ENCODE assay signal across 8 cellular contexts in genomic region chr6:133953634-133954415, GRCh38. TPM values are rescaled to one million over a fixed set of nuclear protein-coding genes. Genes with fewer than 3 reads are reported as not detected.
DNase-seq lines count a peak whose midpoint lies in the region; ATAC-seq and TF ChIP-seq lines count a peak whose summit lies in the region.

No MANE protein-coding gene starts in this region.

- H3K27me3 ChIP-seq in CD4-positive, alpha-beta memory T cell (ENCODE audit: insufficient read depth, low read length) = no peaks in the 10 kb centered on the region
- no peaks in the 10 kb centered on the region for H3K27me3 ChIP-seq in MG63
- no peaks in the 10 kb centered on the region for H3K27me3 ChIP-seq in naive thymus-derived CD4-positive, alpha-beta T cell (ENCODE audit: control insufficient read depth in 2 of 2, insufficient read depth in 2 of 2, low read length in 2 of 2)

- intact Hi-C loops in CD4-positive, alpha-beta memory T cell (cut with micrococcal nuclease) = loop anchor here (1.0 to 10.0 kb wide), 4 partner anchors 19 to 1541 kb away; partner anchors contain the start of genes AHI1 and RPS12
- intact Hi-C loops in naive thymus-derived CD4-positive, alpha-beta T cell (cut with micrococcal nuclease) = loop anchor here (1.0 to 10.0 kb wide), 15 partner anchors 19 to 1928 kb away; partner anchors contain the start of genes AHI1 (in 1 of the 2), MYB (in 1 of the 2), RPS12 (in 1 of the 2) and SLC2A12 (in 1 of the 2)

- peak overlapping the region; percentile 90 to 96 (median 92) for H3K27ac Mint-ChIP-seq in CD4-positive, alpha-beta memory T cell
- peak overlapping the region; percentile 92 for H3K27ac Mint-ChIP-seq in chondrocyte (ENCODE audit: unreplicated experiment)
- H3K27ac Mint-ChIP-seq in naive thymus-derived CD4-positive, alpha-beta T cell = peak overlapping the region; percentile 19 to 99 (median 93)

- POLR2A ChIA-PET in CD4-positive, alpha-beta memory T cell (lab: Charles Lee; ENCODE audit: partially characterized antibody) = interaction anchor here (0.6 to 2.5 kb wide), 15 partner anchors 9 to 1441 kb away, joined by 3 to 12 read pairs (median 4); partner anchors contain the start of genes HBS1L, RPS12 and STX7
- POLR2A ChIA-PET in naive thymus-derived CD4-positive, alpha-beta T cell (lab: Charles Lee) = interaction anchor here (0.6 to 1.6 kb wide), 5 partner anchors 8 to 1441 kb away, joined by 3 to 8 read pairs (median 3); partner anchors contain the start of gene STX7

- peaks cover 39 to 61% (median 45%) of the 10 kb centered on the region in 4 donors for H3K4me1 Mint-ChIP-seq in CD4-positive, alpha-beta memory T cell
- H3K4me1 Mint-ChIP-seq in chondrocyte (ENCODE audit: low read depth) = peaks cover 42% of the 10 kb centered on the region
- H3K4me1 Mint-ChIP-seq in naive thymus-derived CD4-positive, alpha-beta T cell = peaks cover 35 to 61% (median 50%) of the 10 kb centered on the region in 7 donors

- CTCF ChIA-PET in CD4-positive, alpha-beta memory T cell (lab: Charles Lee; ENCODE audit: partially characterized antibody) = interaction anchor here (0.9 to 4.6 kb wide), 11 partner anchors 9 to 111 kb away, joined by 3 to 37 read pairs (median 4); no protein-coding TSS in a partner anchor
- CTCF ChIA-PET in naive thymus-derived CD4-positive, alpha-beta T cell (lab: Charles Lee) = interaction anchor here (0.6 to 2.6 kb wide), 4 partner anchors 19 to 110 kb away, joined by 3 to 9 read pairs (median 6); no protein-coding TSS in a partner anchor

- H3K4me1 ChIP-seq in CD4-positive, alpha-beta memory T cell (ENCODE audit: insufficient read depth, low read length) = peaks cover 56% of the 10 kb centered on the region
- H3K4me1 ChIP-seq in naive thymus-derived CD4-positive, alpha-beta T cell (ENCODE audit: control insufficient read depth in 2 of 2, insufficient read depth in 2 of 2, low read length in 2 of 2) = peaks cover 15 to 26% of the 10 kb centered on the region in 2 donors

- H3K36me3 ChIP-seq in CD4-positive, alpha-beta memory T cell (ENCODE audit: insufficient read depth, low read length) = no peaks in the 10 kb centered on the region
- H3K36me3 ChIP-seq in MG63 = no peaks in the 10 kb centered on the region; the same call in 1 of the 2 replicates
- H3K36me3 ChIP-seq in naive thymus-derived CD4-positive, alpha-beta T cell (ENCODE audit: control insufficient read depth in 2 of 3, insufficient read depth in 3 of 3, low read length in 3 of 3) = peaks cover 0 to 7% (median 0%) of the 10 kb centered on the region in 3 experiments

- DNase-seq in CD4-positive, alpha-beta memory T cell = peak in 1 of 5 donors; percentile 17
- DNase-seq in MG63 = no peak
- DNase-seq in chondrocyte (ENCODE audit: low spot score) = no peak
- DNase-seq in naive thymus-derived CD4-positive, alpha-beta T cell = peak in 2 of 9 donors; percentile 14 to 20
- no peak for DNase-seq in NOMO-1 (lab: John Stamatoyannopoulos, UW; ENCODE audit: unreplicated experiment in 2 of 2)
- no peak for DNase-seq in NCI-H774 (lab: John Stamatoyannopoulos, UW)
- no peak for DNase-seq in activated effector memory CD4-positive, alpha-beta T cell treated with anti-CD3 and anti-CD28 coated beads, Interleukin-2, amount 50 U/mL, for 16 hours

- H3K27me3 Mint-ChIP-seq in CD4-positive, alpha-beta memory T cell = no peaks in the 10 kb centered on the region
- no peaks in the 10 kb centered on the region for H3K27me3 Mint-ChIP-seq in chondrocyte (ENCODE audit: low read depth)
- H3K27me3 Mint-ChIP-seq in naive thymus-derived CD4-positive, alpha-beta T cell = peaks cover 0 to 7% (median 0%) of the 10 kb centered on the region in 5 donors

- H3K4me3 Mint-ChIP-seq in CD4-positive, alpha-beta memory T cell = peak overlapping the region; percentile 89 to 99 (median 97)
- peak overlapping the region; percentile 99 for H3K4me3 Mint-ChIP-seq in chondrocyte (ENCODE audit: unreplicated experiment)
- peak overlapping the region; percentile 96 to 100 (median 98) for H3K4me3 Mint-ChIP-seq in naive thymus-derived CD4-positive, alpha-beta T cell

- no peak for TF ChIP-seq CTCF in chondrocyte (IDR thresholded peaks at IDR 0.05)

- H3K27ac ChIP-seq in CD4-positive, alpha-beta memory T cell (ENCODE audit: low read depth, low read length) = peak overlapping the region; percentile 65
- H3K27ac ChIP-seq in naive thymus-derived CD4-positive, alpha-beta T cell (ENCODE audit: low read depth, low read length) = peak overlapping the region; percentile 81

- H3K36me3 Mint-ChIP-seq in CD4-positive, alpha-beta memory T cell = peaks cover 0 to 14% of the 10 kb centered on the region in 2 donors
- no peaks in the 10 kb centered on the region for H3K36me3 Mint-ChIP-seq in chondrocyte (ENCODE audit: low read depth)
- H3K36me3 Mint-ChIP-seq in naive thymus-derived CD4-positive, alpha-beta T cell = no peaks in the 10 kb centered on the region

- ATAC-seq in naive thymus-derived CD4-positive, alpha-beta T cell = no peak
- ATAC-seq in HG02763 (IDR thresholded peaks at IDR 0.05; ENCODE audit: unreplicated experiment) = no peak

- H3K4me3 ChIP-seq in CD4-positive, alpha-beta memory T cell (ENCODE audit: low read length in 2 of 2) = peak overlapping the region; percentile 12 to 97
- peak overlapping the region; percentile 93 for H3K4me3 ChIP-seq in MG63
- peak overlapping the region; percentile 85 for H3K4me3 ChIP-seq in naive thymus-derived CD4-positive, alpha-beta T cell (ENCODE audit: low read length)

- no peaks in the 10 kb centered on the region for H3K9me3 ChIP-seq in CD4-positive, alpha-beta memory T cell (ENCODE audit: control insufficient read depth in 1 of 2, low read length in 2 of 2)
- no peaks in the 10 kb centered on the region for H3K9me3 ChIP-seq in MG63
- no peaks in the 10 kb centered on the region for H3K9me3 ChIP-seq in naive thymus-derived CD4-positive, alpha-beta T cell (ENCODE audit: control insufficient read depth in 2 of 3, low read length in 3 of 3)

- H3K9me3 Mint-ChIP-seq in CD4-positive, alpha-beta memory T cell = no peaks in the 10 kb centered on the region
- H3K9me3 Mint-ChIP-seq in chondrocyte (ENCODE audit: low read depth) = no peaks in the 10 kb centered on the region
- H3K9me3 Mint-ChIP-seq in naive thymus-derived CD4-positive, alpha-beta T cell = no peaks in the 10 kb centered on the region

RNA-seq across cellular contexts. Expression of gene TBPL1, which starts 0.8 kb away (rescaled TPM):
- total RNA-seq in CD4-positive, alpha-beta memory T cell = 10 to 100 TPM; 34.8 to 39.2 TPM
- polyA plus RNA-seq in CD4-positive, alpha-beta memory T cell = 10 to 100 TPM; 55.1 to 77.2 TPM
- total RNA-seq in MG63 (2014; rRNA removed; shearing (Covaris generic); ENCODE audit: low replicate concordance) = 40.7 and 73.5 TPM in 2 replicates
- total RNA-seq in chondrocyte = 27.2 to 28.5 TPM (median 28.1 TPM) in 3 replicates
- total RNA-seq in naive thymus-derived CD4-positive, alpha-beta T cell = 10 to 100 TPM; 21.0 to 34.7 (median 25.4) TPM
- polyA plus RNA-seq in naive thymus-derived CD4-positive, alpha-beta T cell = 10 to 100 TPM; 48.5 to 51.2 TPM
